9 cellular contexts compared by ENCODE assay signal in the genomic region with DNA sequence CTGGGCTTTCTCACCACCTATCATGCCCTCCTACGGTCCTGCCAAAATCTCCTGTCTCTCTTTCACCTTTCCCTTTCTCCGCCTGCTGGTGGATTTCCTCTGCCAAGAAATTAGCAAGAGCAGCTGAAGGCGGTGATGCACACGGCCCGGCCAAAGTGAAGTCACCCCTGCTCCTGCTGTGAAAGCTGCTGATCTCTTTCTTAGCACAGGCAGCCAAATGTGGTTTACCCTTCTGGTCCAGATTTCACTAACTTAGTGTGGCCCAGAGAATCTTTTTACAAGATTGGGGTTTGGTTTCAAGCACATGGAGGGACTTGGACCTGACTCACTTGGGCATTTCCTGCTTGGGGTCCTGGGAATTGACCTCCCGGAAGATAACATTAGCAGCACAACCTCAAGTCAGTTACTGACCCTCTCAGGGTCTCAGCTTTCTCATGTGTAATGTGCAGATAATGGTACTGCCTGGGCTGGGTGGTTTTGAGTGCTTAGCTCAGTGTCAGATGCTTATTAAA.
DNase-seq lines count a peak whose midpoint lies in the region; ATAC-seq and TF ChIP-seq lines count a peak whose summit lies in the region.
"Had no signal": no experiment of that assay in that cellular context is flagged by ENCODE, and none has a peak within 500 bp of the region (broad histone marks: within the 10 kb centered on the region; RNA-seq: fewer than 3 reads in every experiment).

No MANE protein-coding gene starts in this region.

- peak overlapping the region; percentile 81 for H3K27ac ChIP-seq in ACC112 (ENCODE audit: low read depth, low read length)
- peak overlapping the region; percentile 54 to 81 for H3K27ac ChIP-seq in breast epithelium
- H3K27ac ChIP-seq in lung (ENCODE audit: low read depth in 1 of 2, low read length in 1 of 2), result peak overlapping the region; percentile 13 to 17
- peak overlapping the region; percentile 72 for H3K27ac ChIP-seq in thymus (ENCODE audit: low read depth)

- 72 to 82% methylated on average over 6 of the region's 6 CpGs for WGBS in lung, 2 donors
- 81% methylated on average over 6 of the region's 6 CpGs for WGBS in thymus

- no peak for TF ChIP-seq POLR2A in breast epithelium (IDR thresholded peaks at IDR 0.05)

- no peaks in the 10 kb centered on the region for H3K79me2 ChIP-seq in ACC112 (ENCODE audit: control insufficient read depth, insufficient read depth, low read length, unreplicated experiment)

- intact Hi-C loops in breast epithelium (cut with DNase I; ENCODE audit: low total_unique reads), result no loop called here

- H3K27me3 ChIP-seq in ACC112 (ENCODE audit: insufficient read depth, low read length), result no peaks in the 10 kb centered on the region
- no peaks in the 10 kb centered on the region for H3K27me3 ChIP-seq in breast epithelium
- H3K27me3 ChIP-seq in lung (ENCODE audit: control insufficient read depth, insufficient read depth), result no peaks in the 10 kb centered on the region
- no peaks in the 10 kb centered on the region for H3K27me3 ChIP-seq in thymus (ENCODE audit: control insufficient read depth, insufficient read depth)
- H3K27me3 ChIP-seq: dorsolateral prefrontal cortex had no signal

- H3K9me3 ChIP-seq in breast epithelium (no peaks in the 10 kb centered on the region), lung (ENCODE audit: control insufficient read depth in 2 of 2, insufficient read depth in 1 of 2, low read length in 1 of 2) (no peaks in the 10 kb centered on the region), thymus (ENCODE audit: control insufficient read depth) (no peaks in the 10 kb centered on the region)

- peak; percentile 65 for DNase-seq in NCI-H2171 (lab: John Stamatoyannopoulos, UW)
- peak in 1 of 2 donors; percentile 33 for DNase-seq in breast epithelium (ENCODE audit: low spot score in 2 of 2)
- DNase-seq in lung (ENCODE audit: low spot score), result no peak
- no peak for DNase-seq in GF-D8 (lab: John Stamatoyannopoulos, UW)

- H3K36me3 ChIP-seq in ACC112 (ENCODE audit: insufficient read depth, low read length), result no peaks in the 10 kb centered on the region
- H3K36me3 ChIP-seq in breast epithelium, result no peaks in the 10 kb centered on the region
- peaks cover 0 to 4% of the 10 kb centered on the region in 2 donors for H3K36me3 ChIP-seq in lung (ENCODE audit: control insufficient read depth in 2 of 2, insufficient read depth in 2 of 2, low read length in 2 of 2)
- H3K36me3 ChIP-seq in thymus (ENCODE audit: control insufficient read depth, insufficient read depth), result no peaks in the 10 kb centered on the region

- H2AFZ ChIP-seq in ACC112 (ENCODE audit: low read length, unreplicated experiment), result no peak overlapping the region

- peaks cover 34% of the 10 kb centered on the region for H3K4me1 ChIP-seq in ACC112 (ENCODE audit: control insufficient read depth, insufficient read depth, low read length, unreplicated experiment)
- H3K4me1 ChIP-seq in breast epithelium, result no peaks in the 10 kb centered on the region
- H3K4me1 ChIP-seq in lung (ENCODE audit: control insufficient read depth in 2 of 2, insufficient read depth in 2 of 2, low read length in 2 of 2), result peaks cover 15 to 18% of the 10 kb centered on the region in 2 donors
- H3K4me1 ChIP-seq in thymus (ENCODE audit: control insufficient read depth, insufficient read depth, low read length), result peaks cover 69% of the 10 kb centered on the region

- peak overlapping the region; percentile 16; the same call in 1 of the 2 replicates for H3K4me3 ChIP-seq in ACC112 (ENCODE audit: low read depth, low read length)
- no peak overlapping the region for H3K4me3 ChIP-seq in breast epithelium
- H3K4me3 ChIP-seq in lung, result no peak overlapping the region
- H3K4me3 ChIP-seq in thymus (ENCODE audit: low read length), result no peak overlapping the region
- H3K4me3 ChIP-seq: dorsolateral prefrontal cortex had no signal

- ATAC-seq in GM18909 (IDR thresholded peaks at IDR 0.05; ENCODE audit: poor library complexity, unreplicated experiment), result peak; percentile 49
- no peak for ATAC-seq in lung (ENCODE audit: insufficient read depth, low FRiP score)
- ATAC-seq in GM21528 (IDR thresholded peaks at IDR 0.05; ENCODE audit: low FRiP score, unreplicated experiment), result no peak

- TF ChIP-seq CTCF in breast epithelium (IDR thresholded peaks at IDR 0.05), result peak in 2 of 3 donors; percentile 19 to 24
- TF ChIP-seq CTCF in lung (IDR thresholded peaks at IDR 0.05; ENCODE audit: control extremely low read depth, extremely low read depth), result no peak

Comparison
In these comparisons a context has a peak if more than half of its experiments do, and no peak if none do; other contexts are left out.
1. H3K27ac ChIP-seq: peak in every context shown above with its lines; median percentile 81 in ACC112; 72 in thymus; 68 in breast epithelium; 15 in lung.